ENCODE assay signal across 22 cellular contexts in genomic region chr2:205656426-205656795, GRCh38.
"Had no signal": no experiment of that assay in that cellular context is flagged by ENCODE, and none has a peak within 500 bp of the region (broad histone marks: within the 10 kb centered on the region; RNA-seq: fewer than 3 reads in every experiment).

No MANE protein-coding gene starts in this region.

- DNase-seq: activated CD4-positive, alpha-beta memory T cell treated with anti-CD3 and anti-CD28 coated beads, Interleukin-2, amount 10 ng/mL, durations not matched to agents 7 days and 5 days; activated CD4-positive, alpha-beta T cell treated with anti-CD3 and anti-CD28 coated beads, Interleukin-2, amount 10 ng/mL, durations not matched to agents 7 days and 5 days; activated CD4-positive, CD25-positive, alpha-beta regulatory T cell treated with anti-CD3 and anti-CD28 coated beads, Interleukin-2, amount 50 U/mL, for 72 hours; activated gamma-delta T cell treated with Interleukin-2 at 50 U/mL for 16 hours; activated naive CD4-positive, alpha-beta T cell treated with anti-CD3 and anti-CD28 coated beads, Interleukin-2, amount 50 U/mL, for 16 hours; activated T-cell treated with anti-CD3 and anti-CD28 coated beads, Interleukin-2, amount 50 U/mL, for 4 hours; amygdala; central memory CD4-positive, alpha-beta T cell; foreskin keratinocyte; left lung; lower lobe of right lung; mesendoderm; pancreas; spleen; stimulated activated naive CD4-positive, alpha-beta T cell; T-helper 2 cell had no signal

- H3K27ac ChIP-seq: breast epithelium, foreskin keratinocyte, left lung, lower lobe of right lung, pancreas, prostate gland, right atrium auricular region, spleen, tibial nerve had no signal

- H3K9me3 Mint-ChIP-seq: activated CD4-positive, alpha-beta memory T cell treated with anti-CD3 and anti-CD28 coated beads, Interleukin-2, amount 10 ng/mL, durations not matched to agents 7 days and 5 days; activated CD4-positive, alpha-beta T cell treated with anti-CD3 and anti-CD28 coated beads, Interleukin-2, amount 10 ng/mL, durations not matched to agents 7 days and 5 days; activated T-cell treated with anti-CD3 and anti-CD28 coated beads, Interleukin-2, amount 50 U/mL, for 4 hours; activated T-helper 17 cell treated with anti-CD3 and anti-CD28 coated beads, Interleukin-2, amount 50 U/mL, for 72 hours; natural killer cell treated with Interleukin-12 subunit alpha and Interleukin-12 subunit beta and Interleukin-15 and Interleukin-18, amount 100 ng/mL, for 72 hours had no signal

- H3K9me3 ChIP-seq: breast epithelium, left lung, lower lobe of right lung, pancreas, prostate gland, right atrium auricular region, spleen, tibial nerve had no signal

- H3K4me3 Mint-ChIP-seq: activated CD4-positive, alpha-beta memory T cell treated with anti-CD3 and anti-CD28 coated beads, Interleukin-2, amount 10 ng/mL, durations not matched to agents 7 days and 5 days; activated CD4-positive, alpha-beta T cell treated with anti-CD3 and anti-CD28 coated beads, Interleukin-2, amount 10 ng/mL, durations not matched to agents 7 days and 5 days; activated T-cell treated with anti-CD3 and anti-CD28 coated beads, Interleukin-2, amount 50 U/mL, for 4 hours; activated T-helper 17 cell treated with anti-CD3 and anti-CD28 coated beads, Interleukin-2, amount 50 U/mL, for 72 hours; natural killer cell treated with Interleukin-12 subunit alpha and Interleukin-12 subunit beta and Interleukin-15 and Interleukin-18, amount 100 ng/mL, for 72 hours had no signal

- H3K4me3 ChIP-seq: breast epithelium, left lung, lower lobe of right lung, pancreas, prostate gland, right atrium auricular region, spleen, tibial nerve had no signal

- H3K27me3 ChIP-seq: breast epithelium, foreskin keratinocyte, left lung, pancreas, right atrium auricular region, spleen, tibial nerve had no signal

- H3K27ac Mint-ChIP-seq: activated CD4-positive, alpha-beta memory T cell treated with anti-CD3 and anti-CD28 coated beads, Interleukin-2, amount 10 ng/mL, durations not matched to agents 7 days and 5 days; activated CD4-positive, alpha-beta T cell treated with anti-CD3 and anti-CD28 coated beads, Interleukin-2, amount 10 ng/mL, durations not matched to agents 7 days and 5 days; activated T-helper 17 cell treated with anti-CD3 and anti-CD28 coated beads, Interleukin-2, amount 50 U/mL, for 72 hours; natural killer cell treated with Interleukin-12 subunit alpha and Interleukin-12 subunit beta and Interleukin-15 and Interleukin-18, amount 100 ng/mL, for 72 hours had no signal

- H3K27me3 Mint-ChIP-seq: activated CD4-positive, alpha-beta memory T cell treated with anti-CD3 and anti-CD28 coated beads, Interleukin-2, amount 10 ng/mL, durations not matched to agents 7 days and 5 days had no signal

- H3K36me3 Mint-ChIP-seq: natural killer cell treated with Interleukin-12 subunit alpha and Interleukin-12 subunit beta and Interleukin-15 and Interleukin-18, amount 100 ng/mL, for 72 hours had no signal

- ATAC-seq: activated T-cell treated with anti-CD3 and anti-CD28 coated beads, Interleukin-2, amount 50 U/mL, for 4 hours; activated T-helper 17 cell treated with anti-CD3 and anti-CD28 coated beads, Interleukin-2, amount 50 U/mL, for 72 hours; foreskin keratinocyte; left lung; lower lobe of right lung; natural killer cell treated with Interleukin-12 subunit alpha and Interleukin-12 subunit beta and Interleukin-15 and Interleukin-18, amount 100 ng/mL, for 72 hours; pancreas had no signal

- H3K36me3 ChIP-seq: breast epithelium, left lung, lower lobe of right lung, pancreas, prostate gland, right atrium auricular region, spleen, tibial nerve had no signal

- H3K4me1 ChIP-seq: breast epithelium, pancreas, prostate gland had no signal
